8 cellular contexts compared by ENCODE assay signal in the genomic region with DNA sequence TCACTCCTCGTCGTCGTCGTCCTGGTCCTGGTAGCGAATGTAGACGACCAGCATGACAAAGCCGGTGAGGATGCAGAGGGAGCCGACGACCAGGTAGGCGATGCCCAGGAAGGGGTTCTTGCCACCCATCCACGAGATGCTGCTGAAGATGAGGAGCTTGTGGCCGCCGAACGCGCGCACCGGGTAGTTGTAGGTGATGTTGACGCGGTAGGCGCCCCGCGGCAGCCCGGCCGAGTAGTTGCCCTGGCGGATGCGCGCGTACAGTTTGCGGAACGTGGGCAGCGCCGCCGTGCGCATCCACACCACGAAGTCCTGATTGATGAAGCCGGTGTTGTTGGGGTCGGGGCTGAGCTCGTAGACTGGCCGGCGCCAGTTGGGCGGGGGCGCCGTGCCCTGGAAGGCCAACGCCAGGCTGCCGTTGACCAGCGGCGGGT. TPM values are rescaled to one million over a fixed set of nuclear protein-coding genes. Genes with fewer than 3 reads are reported as not detected.
DNase-seq lines count a peak whose midpoint lies in the region; ATAC-seq and TF ChIP-seq lines count a peak whose summit lies in the region.

No MANE protein-coding gene starts in this region.

- H3K4me3 ChIP-seq in sigmoid colon: peak overlapping the region; percentile 22 to 49 (median 44)

- peaks cover 4% of the 10 kb centered on the region for H4K20me1 ChIP-seq in H9 (ENCODE audit: control insufficient read depth, insufficient read depth, insufficient read length)

- no peak overlapping the region for H3K4ac ChIP-seq in H9 (ENCODE audit: low read depth, low read length)

- H3K36me3 ChIP-seq in sigmoid colon: no peaks in the 10 kb centered on the region

- H3T11ph ChIP-seq in H9 (ENCODE audit: low read length): no peak overlapping the region

- no peak overlapping the region for H2AK5ac ChIP-seq in H9 (ENCODE audit: insufficient read length, low read length)

- H2BK15ac ChIP-seq in H9 (ENCODE audit: low read depth, low read length): no peak overlapping the region

- H4K91ac ChIP-seq in H9 (ENCODE audit: insufficient read length, low read depth, low read length): no peak overlapping the region

- POLR2A ChIA-PET in activated CD8-positive, alpha-beta T cell treated with anti-CD3 and anti-CD28 coated beads, Interleukin-2, amount 10 ng/mL, durations not matched to agents 7 days and 5 days (lab: Charles Lee): interaction anchor here (1.1 kb wide), 1 partner anchor 18 kb away, joined by 3 read pairs; no protein-coding TSS in a partner anchor

- no peak for ATAC-seq in activated CD8-positive, alpha-beta T cell treated with anti-CD3 and anti-CD28 coated beads, Interleukin-2, amount 10 ng/mL, durations not matched to agents 7 days and 5 days
- no peak for ATAC-seq in HG03520 (IDR thresholded peaks at IDR 0.05; ENCODE audit: unreplicated experiment)

- no peaks in the 10 kb centered on the region for H3K79me1 ChIP-seq in H9 (ENCODE audit: insufficient read depth, low read depth, low read length, poor library complexity, severe bottlenecking)

- peaks cover 11% of the 10 kb centered on the region for H3K23me2 ChIP-seq in H9 (ENCODE audit: insufficient read length, low read depth, low read length, poor library complexity, severe bottlenecking)

- no peak overlapping the region for H3K56ac ChIP-seq in H9 (ENCODE audit: insufficient read length, low read depth, low read length)

- no peak for TF ChIP-seq CTCF in H9 (conservative IDR thresholded peaks at IDR 0.05)
- TF ChIP-seq CTCF in sigmoid colon (IDR thresholded peaks at IDR 0.05): peak in 1 of 4 experiments; percentile 13

- H3K27me3 ChIP-seq in H9 (ENCODE audit: insufficient read depth, low read length) (no peaks in the 10 kb centered on the region; the same call in 1 of the 2 replicates), sigmoid colon (peaks cover 10 to 63% (median 24%) of the 10 kb centered on the region in 3 donors)

- intact Hi-C loops in sigmoid colon (cut with DNase I): no loop called here

- H3K18ac ChIP-seq in H9 (ENCODE audit: insufficient read length, low read depth, low read length): no peak overlapping the region

- no peak overlapping the region for H3K14ac ChIP-seq in H9 (ENCODE audit: insufficient read depth, low read length)

- no peaks in the 10 kb centered on the region; a peak in 1 of 5 replicates for H3K9me3 Mint-ChIP-seq in H9
- no peaks in the 10 kb centered on the region for H3K9me3 Mint-ChIP-seq in activated CD8-positive, alpha-beta T cell treated with anti-CD3 and anti-CD28 coated beads, Interleukin-2, amount 10 ng/mL, durations not matched to agents 7 days and 5 days (ENCODE audit: insufficient read depth)

- H4K5ac ChIP-seq in H9 (ENCODE audit: insufficient read length, low read depth, low read length): no peak overlapping the region

- no peak overlapping the region for H2BK5ac ChIP-seq in H9 (ENCODE audit: insufficient read length, low read length)

- H3K27me3 Mint-ChIP-seq in H9 (ENCODE audit: low read depth): peaks cover 23% of the 10 kb centered on the region
- peaks cover 31% of the 10 kb centered on the region for H3K27me3 Mint-ChIP-seq in activated CD8-positive, alpha-beta T cell treated with anti-CD3 and anti-CD28 coated beads, Interleukin-2, amount 10 ng/mL, durations not matched to agents 7 days and 5 days (ENCODE audit: low read depth)

- TF ChIP-seq POLR2A in sigmoid colon (IDR thresholded peaks at IDR 0.05): no peak

- H3K4me2 ChIP-seq in H9 (ENCODE audit: insufficient read depth, insufficient read length, low read length): peak overlapping the region; percentile 52

- no peak for TF ChIP-seq EP300 in sigmoid colon (IDR thresholded peaks at IDR 0.05)

- no peak overlapping the region for H3K23ac ChIP-seq in H9 (ENCODE audit: insufficient read length, low read depth, low read length)

- CTCF ChIA-PET in activated CD8-positive, alpha-beta T cell treated with anti-CD3 and anti-CD28 coated beads, Interleukin-2, amount 10 ng/mL, durations not matched to agents 7 days and 5 days (lab: Charles Lee): interaction anchor here (0.8 to 8.2 kb wide), 12 partner anchors 9 to 557 kb away, joined by 3 to 94 read pairs (median 4); no protein-coding TSS in a partner anchor

- H3K36me3 Mint-ChIP-seq in H9 (ENCODE audit: insufficient read depth in 1 of 3, low read depth in 3 of 3): peaks cover 0 to 3% (median 2%) of the 10 kb centered on the region in 3 experiments; a peak in 1 of 7 replicates
- H3K36me3 Mint-ChIP-seq in activated CD8-positive, alpha-beta T cell treated with anti-CD3 and anti-CD28 coated beads, Interleukin-2, amount 10 ng/mL, durations not matched to agents 7 days and 5 days (ENCODE audit: low read depth): peaks cover 4% of the 10 kb centered on the region

- peaks cover 14 to 15% of the 10 kb centered on the region in 2 experiments for H3K4me1 Mint-ChIP-seq in H9
- H3K4me1 Mint-ChIP-seq in activated CD8-positive, alpha-beta T cell treated with anti-CD3 and anti-CD28 coated beads, Interleukin-2, amount 10 ng/mL, durations not matched to agents 7 days and 5 days (ENCODE audit: low read depth): peaks cover 33% of the 10 kb centered on the region

- H3K4me1 ChIP-seq in H9 (ENCODE audit: insufficient read depth, low read length) (no peaks in the 10 kb centered on the region), sigmoid colon (peaks cover 0 to 15% (median 9%) of the 10 kb centered on the region in 4 donors)

- no peak overlapping the region for H2BK20ac ChIP-seq in H9 (ENCODE audit: low read depth, low read length, poor library complexity, severe bottlenecking)

- H2BK120ac ChIP-seq in H9 (ENCODE audit: low read depth, low read length, poor library complexity, severe bottlenecking): no peak overlapping the region

- no peak overlapping the region for H3K27ac ChIP-seq in H9 (ENCODE audit: insufficient read length, low read depth, low read length)
- peak overlapping the region; percentile 41 to 75 (median 51) for H3K27ac ChIP-seq in sigmoid colon

- no CpG with 5 or more reads among the region's 47 CpGs for WGBS in H9 (ENCODE audit: extremely low coverage, insufficient read length, low lambda C conversion rate)
- whole genome bisulfite sequencing in sigmoid colon, 2 donors: 7 to 13% methylated on average over 47 of the region's 47 CpGs

- peak overlapping the region; percentile 76 to 85 for H3K4me3 Mint-ChIP-seq in H9
- H3K4me3 Mint-ChIP-seq in activated CD8-positive, alpha-beta T cell treated with anti-CD3 and anti-CD28 coated beads, Interleukin-2, amount 10 ng/mL, durations not matched to agents 7 days and 5 days: peak overlapping the region; percentile 87

- H4K8ac ChIP-seq in H9 (replicated peaks; ENCODE audit: insufficient read length, low read depth, low read length): no peak overlapping the region

- no peak overlapping the region for H2AFZ ChIP-seq in H9 (ENCODE audit: low read length)

- H3K9ac ChIP-seq in H9 (ENCODE audit: extremely low read depth, insufficient read length, low read length): no peak overlapping the region

- H3K27ac Mint-ChIP-seq in H9: no peak overlapping the region
- H3K27ac Mint-ChIP-seq in activated CD8-positive, alpha-beta T cell treated with anti-CD3 and anti-CD28 coated beads, Interleukin-2, amount 10 ng/mL, durations not matched to agents 7 days and 5 days: peak overlapping the region; percentile 77

- H3K9me3 ChIP-seq in H9 (ENCODE audit: control insufficient read depth, low read depth, low read length) (no peaks in the 10 kb centered on the region), sigmoid colon (no peaks in the 10 kb centered on the region)

- DNase-seq in H9: no peak
- peak; percentile 49 for DNase-seq in activated CD8-positive, alpha-beta T cell treated with anti-CD3 and anti-CD28 coated beads, Interleukin-2, amount 10 ng/mL, durations not matched to agents 7 days and 5 days
- DNase-seq in germinal center (ENCODE audit: low spot score): peak; percentile 7
- no peak for DNase-seq in sigmoid colon
- no peak for DNase-seq in cerebellum (ENCODE audit: low spot score)
- DNase-seq in mesenteric fat pad (ENCODE audit: low spot score): no peak
- DNase-seq in NK-92 treated with Interleukin-12 subunit alpha and Interleukin-12 subunit beta, amount 100 ng/mL, for 24 hours (lab: John Stamatoyannopoulos, UW): no peak

- H3K79me2 ChIP-seq in H9 (ENCODE audit: insufficient read depth, low read length): no peaks in the 10 kb centered on the region

- H2BK12ac ChIP-seq in H9 (ENCODE audit: insufficient read length, low read depth, low read length): no peak overlapping the region

RNA-seq across cellular contexts. Expression of a gene that starts 1.0 kb away (rescaled TPM):
- 11.8 and 12.2 TPM in 2 replicates for total RNA-seq in H9 (2021)
- total RNA-seq in activated CD8-positive, alpha-beta T cell treated with anti-CD3 and anti-CD28 coated beads, Interleukin-2, amount 10 ng/mL, durations not matched to agents 7 days and 5 days: under 1 TPM; 0.52 to 0.66 TPM
- 1 to 10 TPM in 2 of 4 donors, under 1 TPM in 2; 0.54 to 1.4 (median 1.0) TPM for total RNA-seq in sigmoid colon
- polyA plus RNA-seq in sigmoid colon: 10 to 100 TPM; 12.0 to 21.0 (median 12.0) TPM
- 0.27 TPM for total RNA-seq in cerebellum
- total RNA-seq in mesenteric fat pad: 4.0 TPM

RNA-seq across cellular contexts. Expression of a gene that starts 41.3 kb away (rescaled TPM):
- total RNA-seq in H9 (2021) (5.2 and 6.0 TPM in 2 replicates), sigmoid colon (10 to 100 TPM in 3 of 4 donors, 1 to 10 TPM in 1; 7.6 to 19.9 (median 12.7) TPM), cerebellum (11.0 TPM), mesenteric fat pad (43.0 TPM)
- 100 to 1,000 TPM; 318 to 343 TPM for total RNA-seq in activated CD8-positive, alpha-beta T cell treated with anti-CD3 and anti-CD28 coated beads, Interleukin-2, amount 10 ng/mL, durations not matched to agents 7 days and 5 days
- 10 to 100 TPM in 1 of 3 donors, 1 to 10 TPM in 2; 4.2 to 16.2 (median 4.6) TPM for polyA plus RNA-seq in sigmoid colon

Comparison
In these comparisons a context has a peak if more than half of its experiments do, and no peak if none do; other contexts are left out.
1. DNase-seq: peak in activated CD8-positive, alpha-beta T cell treated with anti-CD3 and anti-CD28 coated beads, Interleukin-2, amount 10 ng/mL, durations not matched to agents 7 days and 5 days (single experiment) and germinal center (single experiment); none in H9 (single experiment), sigmoid colon (single experiment), cerebellum (single experiment), mesenteric fat pad (single experiment) and NK-92 treated with Interleukin-12 subunit alpha and Interleukin-12 subunit beta, amount 100 ng/mL, for 24 hours (single experiment).